28 cellular contexts compared by ENCODE assay signal in the genomic region with DNA sequence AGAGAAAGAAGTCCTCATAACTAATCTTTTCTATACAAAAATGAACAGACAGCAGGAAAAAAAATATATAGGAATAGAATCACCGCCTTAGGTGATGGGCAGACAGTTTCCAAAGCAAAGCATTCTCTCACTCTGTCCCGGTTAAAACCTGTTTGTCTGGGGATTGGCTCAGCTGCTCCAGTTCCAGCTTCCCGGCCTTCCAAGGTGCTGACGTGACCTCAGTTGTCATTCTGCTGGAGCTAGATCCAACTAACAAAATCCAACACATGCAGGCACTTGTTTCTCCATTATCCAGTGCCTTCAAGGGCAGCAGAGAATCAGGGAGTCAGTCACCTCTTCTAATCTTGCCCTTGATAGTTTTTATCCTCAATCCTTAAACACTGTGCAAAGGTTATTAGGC. TPM values are rescaled to one million over a fixed set of nuclear protein-coding genes. Genes with fewer than 3 reads are reported as not detected.
A peak's percentile ranks its signal among the peaks of the same experiment; 100 is the strongest.
DNase-seq lines count a peak whose midpoint lies in the region; ATAC-seq lines count a peak whose summit lies in the region.
"Had no signal": no experiment of that assay in that cellular context is flagged by ENCODE, and none has a peak within 500 bp of the region (broad histone marks: within the 10 kb centered on the region; RNA-seq: fewer than 3 reads in every experiment).

No MANE protein-coding gene starts in this region.

- H3K9me3 Mint-ChIP-seq in immature natural killer cell: no peaks in the 10 kb centered on the region
- H3K9me3 Mint-ChIP-seq in stimulated activated effector memory CD8-positive, alpha-beta T cell treated with anti-CD3 and anti-CD28 coated beads, Interleukin-12 subunit alpha, Interleukin-12 subunit beta, amount 100 ng/mL, for 72 hours: no peaks in the 10 kb centered on the region

- peak; percentile 80 for ATAC-seq in Right ventricle myocardium inferior
- peak; percentile 90 for ATAC-seq in esophagus mucosa
- no peak for ATAC-seq in stimulated activated effector memory CD8-positive, alpha-beta T cell treated with anti-CD3 and anti-CD28 coated beads, Interleukin-12 subunit alpha, Interleukin-12 subunit beta, amount 100 ng/mL, for 72 hours
- no peak for ATAC-seq in HG02884 (IDR thresholded peaks at IDR 0.05; ENCODE audit: unreplicated experiment)
- ATAC-seq: activated CD4-positive, alpha-beta T cell treated with anti-CD3 and anti-CD28 coated beads for 36 hours; T-helper 17 cell had no signal

- peaks cover 0 to 4% (median 3%) of the 10 kb centered on the region in 3 donors for H3K36me3 Mint-ChIP-seq in immature natural killer cell
- H3K36me3 Mint-ChIP-seq in stimulated activated effector memory CD8-positive, alpha-beta T cell treated with anti-CD3 and anti-CD28 coated beads, Interleukin-12 subunit alpha, Interleukin-12 subunit beta, amount 100 ng/mL, for 72 hours: peaks cover 38% of the 10 kb centered on the region

- peak overlapping the region in 4 of 5 donors; percentile 2 to 77 (median 59) for H3K4me3 Mint-ChIP-seq in immature natural killer cell
- peak overlapping the region; percentile 55 for H3K4me3 Mint-ChIP-seq in stimulated activated effector memory CD8-positive, alpha-beta T cell treated with anti-CD3 and anti-CD28 coated beads, Interleukin-12 subunit alpha, Interleukin-12 subunit beta, amount 100 ng/mL, for 72 hours
- H3K4me3 Mint-ChIP-seq: activated CD4-positive, alpha-beta T cell treated with anti-CD3 and anti-CD28 coated beads for 36 hours; T-helper 17 cell had no signal

- intact Hi-C loops in Right ventricle myocardium inferior (cut with DNase I) (no loop called here), cardiac septum (cut with DNase I) (no loop called here)

- H3K27me3 Mint-ChIP-seq in immature natural killer cell (ENCODE audit: low read depth in 3 of 3): peaks cover 0 to 3% (median 0%) of the 10 kb centered on the region in 3 donors
- H3K27me3 Mint-ChIP-seq: activated CD4-positive, alpha-beta T cell treated with anti-CD3 and anti-CD28 coated beads for 36 hours; T-helper 17 cell had no signal

- no peak for DNase-seq in Right ventricle myocardium inferior (ENCODE audit: missing footprints)
- no peak for DNase-seq in cardiac septum (ENCODE audit: low spot score)
- no peak for DNase-seq in immature natural killer cell
- DNase-seq in stimulated activated effector memory CD8-positive, alpha-beta T cell treated with anti-CD3 and anti-CD28 coated beads, Interleukin-12 subunit alpha, Interleukin-12 subunit beta, amount 100 ng/mL, for 72 hours (ENCODE audit: low spot score in 2 of 2): no peak
- DNase-seq in NCI-H2171 (lab: John Stamatoyannopoulos, UW): no peak
- DNase-seq in NCI-H345 (lab: John Stamatoyannopoulos, UW): no peak
- DNase-seq: activated CD4-positive, alpha-beta T cell treated with anti-CD3 and anti-CD28 coated beads for 36 hours; activated gamma-delta T cell treated with Interleukin-2 at 50 U/mL for 16 hours; activated T-cell treated with anti-CD3 and anti-CD28 coated beads, Interleukin-2, amount 50 U/mL, for 1 hour; AML-193; DMS53; effector CD4-positive, alpha-beta T cell; GDM1; KBM-7; mesenchymal stem cell; MG63; NCI-H1105 treated with DMSO at 0.1 percent for 48 hours; NCI-H2081; NCI-H446; NCI-H774; RPMI8226; small intestine; stimulated activated CD4-positive, alpha-beta T cell treated with anti-CD3 and anti-CD28 coated beads, Interleukin-1b, Interleukin-23, amount 100 ng/mL, for 48 hours; stimulated activated CD8-positive, alpha-beta memory T cell treated with anti-CD3 and anti-CD28 coated beads, Interleukin-4, amount 100 ng/mL, for 48 hours; T-helper 17 cell; transverse colon had no signal

- peak overlapping the region in 5 of 6 donors; percentile 52 to 91 (median 80) for H3K27ac Mint-ChIP-seq in immature natural killer cell
- H3K27ac Mint-ChIP-seq in stimulated activated effector memory CD8-positive, alpha-beta T cell treated with anti-CD3 and anti-CD28 coated beads, Interleukin-12 subunit alpha, Interleukin-12 subunit beta, amount 100 ng/mL, for 72 hours: peak overlapping the region; percentile 87
- H3K27ac Mint-ChIP-seq: T-helper 17 cell had no signal

- peaks cover 54 to 94% of the 10 kb centered on the region in 2 donors for H3K4me1 Mint-ChIP-seq in immature natural killer cell
- peaks cover 23% of the 10 kb centered on the region for H3K4me1 Mint-ChIP-seq in stimulated activated effector memory CD8-positive, alpha-beta T cell treated with anti-CD3 and anti-CD28 coated beads, Interleukin-12 subunit alpha, Interleukin-12 subunit beta, amount 100 ng/mL, for 72 hours
- H3K4me1 Mint-ChIP-seq: T-helper 17 cell had no signal

RNA-seq across cellular contexts. Expression of a gene that starts 52.8 kb away (rescaled TPM):
- 4.7 TPM for total RNA-seq in Right ventricle myocardium inferior
- 5.6 TPM for total RNA-seq in cardiac septum
- total RNA-seq in esophagus mucosa: 66.4 TPM
- polyA plus RNA-seq in immature natural killer cell: 10 to 100 TPM in 1 of 3 donors, 1 to 10 TPM in 2; 3.6 to 13.6 (median 8.0) TPM

Comparison
In these comparisons a context has a peak if more than half of its experiments do, and no peak if none do; other contexts are left out.
1. ATAC-seq: peak in Right ventricle myocardium inferior (single experiment) and esophagus mucosa (single experiment); none in stimulated activated effector memory CD8-positive, alpha-beta T cell treated with anti-CD3 and anti-CD28 coated beads, Interleukin-12 subunit alpha, Interleukin-12 subunit beta, amount 100 ng/mL, for 72 hours (single experiment) and HG02884 (single experiment).
2. RNA of a gene that starts 52.8 kb away (total RNA-seq): 66.4 TPM in esophagus mucosa (single experiment); 5.6 TPM in cardiac septum (single experiment) and 4.7 TPM in Right ventricle myocardium inferior (single experiment); every median in the first group is over 10 times any median in the second.